In the genomic region with DNA sequence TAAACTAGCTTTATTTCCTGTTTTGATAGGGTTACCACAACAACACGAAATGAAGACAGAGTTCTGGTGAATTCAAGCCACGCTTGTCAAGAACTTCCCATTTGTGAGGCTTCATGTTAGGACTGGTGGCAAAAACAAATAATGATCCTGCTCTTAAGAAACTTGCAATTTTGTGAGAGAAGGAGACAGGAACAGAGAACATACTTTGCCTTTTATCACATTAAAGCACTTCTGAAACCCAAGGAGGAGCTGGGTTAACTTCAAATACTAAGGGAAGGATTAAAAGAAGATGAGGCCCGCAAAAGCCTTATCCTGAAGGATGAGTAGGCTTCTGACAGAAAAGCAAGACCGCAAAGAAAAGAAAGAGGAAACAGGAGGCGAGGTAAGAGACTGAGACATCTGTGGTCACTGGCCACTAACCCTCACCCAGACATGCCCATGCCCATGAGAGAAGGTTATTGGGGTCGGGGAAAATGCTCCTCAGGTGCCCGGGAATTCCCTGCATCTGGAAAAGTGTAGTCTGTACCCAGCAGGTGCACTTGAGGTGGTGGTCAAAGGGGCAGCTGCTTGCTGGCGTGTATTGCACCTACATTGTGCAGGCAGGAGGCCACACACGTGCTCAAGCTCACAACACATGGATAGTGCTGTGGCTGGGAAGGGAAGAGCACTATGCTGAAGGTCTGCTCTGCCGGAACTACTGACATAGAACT, we compare ENCODE assay signal across 8 cellular contexts.
DNase-seq lines count a peak whose midpoint lies in the region; ATAC-seq and TF ChIP-seq lines count a peak whose summit lies in the region.

No MANE protein-coding gene starts in this region.

- peak in 3 of 5 donors; percentile 9 to 74 (median 29) for DNase-seq in T-helper 1 cell
- peak in 1 of 3 donors; percentile 14 for DNase-seq in effector memory CD4-positive, alpha-beta T cell
- DNase-seq in DMS79 treated with DMSO at 0.1 percent for 48 hours (lab: John Stamatoyannopoulos, UW) = no peak

- H3K4me1 ChIP-seq in DOHH2 (ENCODE audit: control insufficient read depth, low read length) (peaks cover 39% of the 10 kb centered on the region), muscle layer of duodenum (ENCODE audit: control insufficient read depth in 1 of 2, insufficient read depth in 2 of 2, low read length in 2 of 2) (peaks cover 16 to 36% of the 10 kb centered on the region in 2 donors)
- H3K4me1 ChIP-seq in effector memory CD4-positive, alpha-beta T cell (ENCODE audit: control insufficient read depth, insufficient read depth, low read length, poor library complexity, severe bottlenecking) = peaks cover 34% of the 10 kb centered on the region

- no peaks in the 10 kb centered on the region for H3K9me2 ChIP-seq in DOHH2 (replicated peaks; ENCODE audit: control insufficient read depth, low read length)

- ATAC-seq in HG03175 (IDR thresholded peaks at IDR 0.05; ENCODE audit: unreplicated experiment) = peak; percentile 70
- ATAC-seq in HG03460 (IDR thresholded peaks at IDR 0.05; ENCODE audit: unreplicated experiment) = no peak
- ATAC-seq in GM18511 (IDR thresholded peaks at IDR 0.05; ENCODE audit: unreplicated experiment) = no peak

- H3K4me2 ChIP-seq in DOHH2 (ENCODE audit: low read length) = peak overlapping the region; percentile 97

- TF ChIP-seq CTCF in DOHH2 (IDR thresholded peaks at IDR 0.05; ENCODE audit: low read depth, low read length, poor library complexity, severe bottlenecking) = no peak

- peaks cover 8% of the 10 kb centered on the region for H3F3A ChIP-seq in DOHH2 (ENCODE audit: control insufficient read depth, insufficient read depth)

- H3K36me3 ChIP-seq in DOHH2 (ENCODE audit: control insufficient read depth, low read length) (peaks cover 4% of the 10 kb centered on the region), muscle layer of duodenum (ENCODE audit: control insufficient read depth in 1 of 2, insufficient read depth in 2 of 2, low read length in 2 of 2) (peaks cover 0 to 3% of the 10 kb centered on the region in 2 donors)
- no peaks in the 10 kb centered on the region for H3K36me3 ChIP-seq in effector memory CD4-positive, alpha-beta T cell (ENCODE audit: control insufficient read depth, insufficient read depth, low read length)

- peaks cover 97% of the 10 kb centered on the region for H3K79me2 ChIP-seq in DOHH2 (ENCODE audit: control insufficient read depth, low read length)

- 0 out of 2 replicates have a peak, but pooled peaks cover 1% of the 10 kb centered on the region for H4K20me1 ChIP-seq in DOHH2 (ENCODE audit: control insufficient read depth, insufficient read depth, low read depth, low read length)

- H3K27ac ChIP-seq in DOHH2 (ENCODE audit: low read depth, low read length) (peak overlapping the region; percentile 91), muscle layer of duodenum (ENCODE audit: low read length) (peak overlapping the region; percentile 70)
- peak overlapping the region; percentile 78 for H3K27ac ChIP-seq in effector memory CD4-positive, alpha-beta T cell (ENCODE audit: insufficient read depth, low read length, poor library complexity, severe bottlenecking)

- H3K27me3 ChIP-seq in DOHH2 (ENCODE audit: control insufficient read depth, low read length) (no peaks in the 10 kb centered on the region), muscle layer of duodenum (ENCODE audit: low read depth, low read length) (no peaks in the 10 kb centered on the region)
- no peaks in the 10 kb centered on the region for H3K27me3 ChIP-seq in effector memory CD4-positive, alpha-beta T cell (replicated peaks; ENCODE audit: control insufficient read depth, insufficient read depth, low read length, poor library complexity, severe bottlenecking)

- peak overlapping the region; percentile 65 for H3K4me3 ChIP-seq in DOHH2 (ENCODE audit: low read length)
- H3K4me3 ChIP-seq in effector memory CD4-positive, alpha-beta T cell (ENCODE audit: insufficient read depth, low read depth, low read length, poor library complexity, severe bottlenecking) = peak overlapping the region; percentile 14
- peak overlapping the region; percentile 0 to 36 for H3K4me3 ChIP-seq in muscle layer of duodenum (ENCODE audit: low read depth in 1 of 2, low read length in 2 of 2)

- H3K9me3 ChIP-seq in DOHH2 (ENCODE audit: control insufficient read depth, insufficient read depth, low read length) (no peaks in the 10 kb centered on the region; the same call in 1 of the 2 replicates), muscle layer of duodenum (ENCODE audit: control insufficient read depth in 1 of 2, low read length in 2 of 2) (no peaks in the 10 kb centered on the region)
- H3K9me3 ChIP-seq in effector memory CD4-positive, alpha-beta T cell (ENCODE audit: control insufficient read depth, low read length) = no peaks in the 10 kb centered on the region

Comparison
In these comparisons a context has a peak if more than half of its experiments do, and no peak if none do; other contexts are left out.
1. H3K4me3 ChIP-seq: peak in every context shown above with its lines; median percentile 65 in DOHH2; 18 in muscle layer of duodenum; 14 in effector memory CD4-positive, alpha-beta T cell.